Comparison of ENCODE assay signal across 9 cellular contexts in the genomic region with DNA sequence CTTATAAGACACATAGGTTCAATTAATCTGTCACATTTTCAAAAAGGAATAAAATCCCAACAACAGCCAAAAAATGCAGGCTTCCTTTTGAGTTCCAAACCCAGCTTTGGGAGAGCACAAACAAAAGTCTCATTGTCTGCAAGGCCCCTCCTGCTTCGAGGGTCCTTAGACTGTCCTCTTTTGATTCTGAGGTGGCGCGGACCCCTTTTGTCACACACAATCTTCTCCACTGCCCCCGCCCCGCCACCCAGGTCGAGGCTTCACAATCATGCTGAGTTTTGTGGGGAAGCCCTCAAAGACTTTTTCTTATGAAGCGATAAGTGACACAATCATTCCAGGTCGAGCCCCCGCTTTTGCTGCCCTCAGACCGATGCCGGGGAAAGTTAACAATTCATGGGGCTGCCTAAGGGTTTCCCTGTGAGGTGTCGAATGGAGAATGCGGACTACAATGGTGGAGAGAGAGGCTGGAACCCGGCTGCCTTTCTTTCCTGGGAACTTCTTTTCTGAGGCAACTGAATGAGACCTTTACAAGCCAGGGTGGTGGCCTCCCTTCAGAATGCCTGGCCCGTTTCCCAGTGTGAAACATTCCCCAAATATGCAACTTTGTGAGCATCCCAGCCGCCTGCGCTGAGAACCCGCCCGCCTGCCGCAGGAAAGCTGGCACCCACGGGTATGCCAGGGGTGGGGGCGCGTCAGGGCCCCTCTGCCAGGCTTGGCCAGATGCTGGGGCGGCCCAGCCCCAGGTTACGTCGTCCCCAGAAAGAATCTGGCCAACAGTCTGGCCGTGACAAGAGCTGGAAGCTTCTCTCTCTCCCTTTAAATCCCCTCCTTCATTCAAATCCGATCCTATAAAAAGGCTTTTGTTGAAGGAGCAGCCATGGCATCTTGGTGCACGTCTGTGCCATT.
DNase-seq lines count a peak whose midpoint lies in the region; ATAC-seq and TF ChIP-seq lines count a peak whose summit lies in the region.
"Had no signal": no experiment of that assay in that cellular context is flagged by ENCODE, and none has a peak within 500 bp of the region (broad histone marks: within the 10 kb centered on the region; RNA-seq: fewer than 3 reads in every experiment).

No MANE protein-coding gene starts in this region.

- H3K27ac Mint-ChIP-seq in natural killer cell = no peak overlapping the region

- no peaks in the 10 kb centered on the region for H3K9me3 Mint-ChIP-seq in natural killer cell

- peak overlapping the region; percentile 82 to 85 for H3K27ac ChIP-seq in coronary artery
- H3K27ac ChIP-seq in tibial nerve = peak overlapping the region; percentile 43 to 89 (median 77)

- WGBS in tibial nerve, 2 donors = 27 to 33% methylated on average over 29 of the region's 29 CpGs

- TF ChIP-seq EP300 in tibial nerve (IDR thresholded peaks at IDR 0.05) = peak in 1 of 2 donors; percentile 57

- H3K36me3 Mint-ChIP-seq in natural killer cell = no peaks in the 10 kb centered on the region

- no peak for TF ChIP-seq POLR2A in tibial nerve (IDR thresholded peaks at IDR 0.05)

- H3K9me3 ChIP-seq in tibial nerve = no peaks in the 10 kb centered on the region

- no peak for TF ChIP-seq CTCF in coronary artery (IDR thresholded peaks at IDR 0.05)
- TF ChIP-seq CTCF in tibial nerve (IDR thresholded peaks at IDR 0.05) = no peak
- no peak for TF ChIP-seq CTCF in natural killer cell (IDR thresholded peaks at IDR 0.05)

- peaks cover 32 to 66% of the 10 kb centered on the region in 2 donors for H3K27me3 Mint-ChIP-seq in natural killer cell (ENCODE audit: low read depth in 2 of 2)

- no peaks in the 10 kb centered on the region for H3K27me3 ChIP-seq in tibial nerve

- ATAC-seq in HG02885 (IDR thresholded peaks at IDR 0.05; ENCODE audit: poor library complexity, unreplicated experiment) (no peak), natural killer cell (no peak)

- H3K4me3 ChIP-seq in coronary artery = peak overlapping the region; percentile 58
- peak overlapping the region; percentile 27 to 52 (median 36) for H3K4me3 ChIP-seq in tibial nerve

- no peaks in the 10 kb centered on the region for H3K4me1 Mint-ChIP-seq in natural killer cell

- peak; percentile 97 for DNase-seq in M059J (ENCODE audit: low read depth)
- peak; percentile 91 for DNase-seq in coronary artery (ENCODE audit: low spot score)
- DNase-seq in medulla oblongata (ENCODE audit: extremely low spot score) = peak; percentile 74
- peak; percentile 71 to 88 for DNase-seq in tibial nerve (ENCODE audit: low spot score in 2 of 2)
- DNase-seq in NCI-H69 (lab: John Stamatoyannopoulos, UW) = no peak
- DNase-seq in natural killer cell = no peak
- no peak for DNase-seq in NCI-H526 treated with DMSO at 0.1 percent for 48 hours (lab: John Stamatoyannopoulos, UW)
- DNase-seq: OCI-M1 had no signal

- peaks cover 0 to 8% (median 0%) of the 10 kb centered on the region in 3 donors for H3K36me3 ChIP-seq in tibial nerve

- peaks cover 0 to 59% (median 9%) of the 10 kb centered on the region in 4 donors for H3K4me1 ChIP-seq in tibial nerve

- H3K4me3 Mint-ChIP-seq in natural killer cell = no peak overlapping the region

- intact Hi-C loops in natural killer cell (cut with micrococcal nuclease) = no loop called here

Comparison
In these comparisons a context has a peak if more than half of its experiments do, and no peak if none do; other contexts are left out.
1. DNase-seq: peak in M059J (single experiment), coronary artery (single experiment), medulla oblongata (single experiment) and tibial nerve (2 of 2); none in NCI-H69 (single experiment), natural killer cell (single experiment) and NCI-H526 treated with DMSO at 0.1 percent for 48 hours (single experiment).